In genomic region chr7:44200699-44201461, GRCh38 we compare ENCODE assay signal across 1 cellular context.
TF ChIP-seq lines count a peak whose summit lies in the region.

YKT6 (plus strand) TSS chr7:44200978; CDS start chr7:44201136, 158 bp downstream.

TF ChIP-seq in HepG2, 621 proteins besides CTCF, POLR2A, EP300 and RAD21 (continued from another document and continues in another):
- TF ChIP-seq PRDM10 (CRISPR knock-in tag; IDR thresholded peaks at IDR 0.05; ENCODE audit: low read depth) (no peak), ZNF777 (CRISPR knock-in tag; IDR thresholded peaks at IDR 0.05) (0 out of 2 replicates have a peak, but pooled peaks have one; percentile 20), CC2D1A (CRISPR knock-in tag; IDR thresholded peaks at IDR 0.05) (no peak), SMYD3 (CRISPR knock-in tag; IDR thresholded peaks at IDR 0.05) (no peak), DMAP1 (CRISPR knock-in tag; IDR thresholded peaks at IDR 0.05) (peak; percentile 43; the same call in 1 of the 2 replicates), ZBTB7A (CRISPR knock-in tag; IDR thresholded peaks at IDR 0.05) (0 out of 2 replicates have a peak, but pooled peaks have one; percentile 20), ZBTB42 (CRISPR knock-in tag; IDR thresholded peaks at IDR 0.05) (0 out of 2 replicates have a peak, but pooled peaks have one; percentile 38), ZNF430 (CRISPR knock-in tag; IDR thresholded peaks at IDR 0.05) (0 out of 2 replicates have a peak, but pooled peaks have one; percentile 25), MEIS1 (CRISPR knock-in tag; IDR thresholded peaks at IDR 0.05; ENCODE audit: borderline replicate concordance) (no peak), TARDBP (CRISPR knock-in tag; IDR thresholded peaks at IDR 0.05) (peak; percentile 82), ATRX (CRISPR knock-in tag; IDR thresholded peaks at IDR 0.05; ENCODE audit: borderline replicate concordance) (no peak), XRCC5 (optimal IDR thresholded peaks at IDR 0.05; ENCODE audit: low read length) (peak; percentile 80), ZNF589 (CRISPR knock-in tag; conservative IDR thresholded peaks at IDR 0.05) (peak; percentile 45; the same call in 1 of the 2 replicates), ATF3 (CRISPR knock-in tag; IDR thresholded peaks at IDR 0.05) (no peak), RFXANK (CRISPR knock-in tag; IDR thresholded peaks at IDR 0.05) (no peak), ZNF407 (CRISPR knock-in tag; IDR thresholded peaks at IDR 0.05; ENCODE audit: not compliant biosample characterization) (no peak), ZNF772 (CRISPR knock-in tag; IDR thresholded peaks at IDR 0.05) (peak; percentile 81; the same call in 1 of the 2 replicates), ISX (CRISPR knock-in tag; conservative IDR thresholded peaks at IDR 0.05) (no peak), ZNF580 (CRISPR knock-in tag; IDR thresholded peaks at IDR 0.05; ENCODE audit: borderline replicate concordance, low read depth) (no peak), RXRB (CRISPR knock-in tag; IDR thresholded peaks at IDR 0.05; ENCODE audit: borderline replicate concordance) (peak; percentile 52; the same call in 1 of the 2 replicates), ZNF296 (CRISPR knock-in tag; conservative IDR thresholded peaks at IDR 0.05) (no peak), NRL (CRISPR knock-in tag; IDR thresholded peaks at IDR 0.05; ENCODE audit: borderline replicate concordance) (no peak), BORCS8-MEF2B (CRISPR knock-in tag; IDR thresholded peaks at IDR 0.05) (0 out of 2 replicates have a peak, but pooled peaks have one; percentile 36), REPIN1 (CRISPR knock-in tag; IDR thresholded peaks at IDR 0.05; ENCODE audit: borderline replicate concordance, low read depth) (peak; percentile 52; the same call in 1 of the 2 replicates), NFATC3 (CRISPR knock-in tag; IDR thresholded peaks at IDR 0.05) (no peak), GMEB1 (CRISPR knock-in tag; IDR thresholded peaks at IDR 0.05; ENCODE audit: borderline replicate concordance) (peak; percentile 89), ZFAT (CRISPR knock-in tag; conservative IDR thresholded peaks at IDR 0.05) (no peak), ZSCAN9 (CRISPR knock-in tag; IDR thresholded peaks at IDR 0.05; ENCODE audit: borderline replicate concordance) (no peak; the same call in 1 of the 2 replicates), FOXM1 (CRISPR knock-in tag; IDR thresholded peaks at IDR 0.05) (no peak), HNRNPLL (IDR thresholded peaks at IDR 0.05; ENCODE audit: low read depth, low read length, poor library complexity, severe bottlenecking) (peak; percentile 55), ZNF274 (CRISPR knock-in tag; IDR thresholded peaks at IDR 0.05) (no peak), KDM2A (CRISPR knock-in tag; IDR thresholded peaks at IDR 0.05; ENCODE audit: borderline replicate concordance, low read depth) (peak; percentile 47; the same call in 1 of the 2 replicates), ZNF598 (CRISPR knock-in tag; IDR thresholded peaks at IDR 0.05; ENCODE audit: borderline replicate concordance) (no peak), ZNF329 (CRISPR knock-in tag; IDR thresholded peaks at IDR 0.05; ENCODE audit: low read depth) (no peak), CBX5 (CRISPR knock-in tag; IDR thresholded peaks at IDR 0.05; ENCODE audit: borderline replicate concordance) (peak; percentile 66; the same call in 1 of the 2 replicates), ZNF605 (CRISPR knock-in tag; IDR thresholded peaks at IDR 0.05) (no peak), HNF1A (IDR thresholded peaks at IDR 0.05; ENCODE audit: low read depth) (no peak), HNF1A (CRISPR knock-in tag; IDR thresholded peaks at IDR 0.05; ENCODE audit: borderline replicate concordance) (peak; percentile 44; the same call in 1 of the 2 replicates), UBTF (CRISPR knock-in tag; IDR thresholded peaks at IDR 0.05) (peak; percentile 89)
